ENCODE assay signal across 9 cellular contexts in the genomic region with DNA sequence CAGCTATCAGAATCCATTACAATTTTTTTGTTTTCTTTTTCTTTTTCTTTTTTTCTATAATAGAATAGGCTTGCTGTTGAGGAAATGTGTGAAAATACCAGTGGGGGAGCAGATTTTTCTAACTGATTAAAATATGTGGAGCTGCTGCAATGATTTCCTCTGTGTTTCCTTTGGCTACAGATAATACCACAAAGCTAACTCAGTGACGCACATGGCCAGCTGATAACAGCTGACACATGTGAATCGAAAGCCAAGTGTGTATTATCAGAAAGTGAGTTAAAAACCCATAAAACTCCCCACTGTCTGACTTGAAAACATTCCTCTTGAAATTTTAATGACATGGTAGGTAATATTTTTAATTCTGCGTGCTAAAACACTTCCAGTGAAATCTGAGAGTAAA.
DNase-seq lines count a peak whose midpoint lies in the region; ATAC-seq and TF ChIP-seq lines count a peak whose summit lies in the region.
"Had no signal": no experiment of that assay in that cellular context is flagged by ENCODE, and none has a peak within 500 bp of the region (broad histone marks: within the 10 kb centered on the region; RNA-seq: fewer than 3 reads in every experiment).

No MANE protein-coding gene starts in this region.

- H3K36me3 ChIP-seq in adrenal gland (replicated peaks in 1 of 2) (no peaks in the 10 kb centered on the region), endodermal cell (ENCODE audit: control insufficient read depth, insufficient read depth, low read length) (no peaks in the 10 kb centered on the region)
- no peaks in the 10 kb centered on the region for H3K36me3 ChIP-seq in naive thymus-derived CD4-positive, alpha-beta T cell (ENCODE audit: control insufficient read depth in 2 of 3, insufficient read depth in 3 of 3, low read length in 3 of 3)

- peak overlapping the region in 4 of 9 donors; percentile 16 to 90 (median 18) for H3K27ac Mint-ChIP-seq in naive thymus-derived CD4-positive, alpha-beta T cell
- no peak overlapping the region for H3K27ac Mint-ChIP-seq in endodermal cell
- H3K27ac Mint-ChIP-seq in endothelial cell (ENCODE audit: unreplicated experiment) = no peak overlapping the region
- H3K27ac Mint-ChIP-seq: B cell had no signal

- peaks cover 0 to 77% (median 7%) of the 10 kb centered on the region in 7 donors for H3K4me1 Mint-ChIP-seq in naive thymus-derived CD4-positive, alpha-beta T cell
- no peaks in the 10 kb centered on the region for H3K4me1 Mint-ChIP-seq in endodermal cell
- peaks cover 8% of the 10 kb centered on the region for H3K4me1 Mint-ChIP-seq in endothelial cell (ENCODE audit: unreplicated experiment)

- H3K9ac ChIP-seq in endodermal cell (ENCODE audit: extremely low read depth, low read length, poor library complexity, severe bottlenecking) = no peak overlapping the region

- H3K27ac ChIP-seq in adrenal gland = no peak overlapping the region
- no peak overlapping the region for H3K27ac ChIP-seq in naive thymus-derived CD4-positive, alpha-beta T cell (ENCODE audit: low read depth, low read length)
- no peak overlapping the region for H3K27ac ChIP-seq in endodermal cell (ENCODE audit: low read depth, low read length)

- whole genome bisulfite sequencing in adrenal gland, 4 donors = 4 to 21% (median 7%) methylated on average over 3 of the region's 3 CpGs
- WGBS in endodermal cell (ENCODE audit: insufficient coverage in 1 of 2, insufficient read length in 1 of 2), 2 experiments = 86 to 92% methylated on average over 1 to 3 of the region's 3 CpGs

- no peak for TF ChIP-seq POLR2A in adrenal gland (IDR thresholded peaks at IDR 0.05)

- H3K36me3 Mint-ChIP-seq in naive thymus-derived CD4-positive, alpha-beta T cell = peaks cover 0 to 47% (median 0%) of the 10 kb centered on the region in 5 donors
- H3K36me3 Mint-ChIP-seq in endodermal cell (ENCODE audit: low read depth) (no peaks in the 10 kb centered on the region), endothelial cell (ENCODE audit: low read depth, unreplicated experiment) (no peaks in the 10 kb centered on the region)

- TF ChIP-seq CTCF in adrenal gland (IDR thresholded peaks at IDR 0.05) = no peak
- no peak for TF ChIP-seq CTCF in endodermal cell (conservative IDR thresholded peaks at IDR 0.05)
- no peak for TF ChIP-seq CTCF in endothelial cell (IDR thresholded peaks at IDR 0.05; ENCODE audit: unreplicated experiment)

- H3K4me3 ChIP-seq in adrenal gland = no peak overlapping the region
- no peak overlapping the region for H3K4me3 ChIP-seq in naive thymus-derived CD4-positive, alpha-beta T cell (ENCODE audit: low read length)
- no peak overlapping the region for H3K4me3 ChIP-seq in endodermal cell (ENCODE audit: low read length)

- peak overlapping the region in 3 of 10 donors; percentile 5 to 57 (median 13) for H3K4me3 Mint-ChIP-seq in naive thymus-derived CD4-positive, alpha-beta T cell
- H3K4me3 Mint-ChIP-seq in endodermal cell (no peak overlapping the region), endothelial cell (ENCODE audit: unreplicated experiment) (no peak overlapping the region)
- H3K4me3 Mint-ChIP-seq: B cell had no signal

- H3K4me1 ChIP-seq in adrenal gland (replicated peaks in 1 of 2) (peaks cover 0 to 11% of the 10 kb centered on the region in 2 donors), endodermal cell (ENCODE audit: control insufficient read depth, insufficient read depth, low read length) (peaks cover 3% of the 10 kb centered on the region)
- H3K4me1 ChIP-seq in naive thymus-derived CD4-positive, alpha-beta T cell (ENCODE audit: control insufficient read depth in 2 of 2, insufficient read depth in 2 of 2, low read length in 2 of 2) = peaks cover 0 to 9% of the 10 kb centered on the region in 2 donors

- no peaks in the 10 kb centered on the region for H3K27me3 ChIP-seq in adrenal gland
- H3K27me3 ChIP-seq in naive thymus-derived CD4-positive, alpha-beta T cell (ENCODE audit: control insufficient read depth in 2 of 2, insufficient read depth in 2 of 2, low read length in 2 of 2) = no peaks in the 10 kb centered on the region
- H3K27me3 ChIP-seq in endodermal cell (ENCODE audit: control insufficient read depth, insufficient read depth, low read length, poor library complexity, severe bottlenecking) = no peaks in the 10 kb centered on the region

- CTCF ChIA-PET in naive thymus-derived CD4-positive, alpha-beta T cell (lab: Charles Lee) = interaction anchor here (0.6 kb wide), 1 partner anchor 61 kb away, joined by 3 read pairs; no protein-coding TSS in a partner anchor

- H3K9me3 ChIP-seq in adrenal gland (replicated peaks in 1 of 3) (no peaks in the 10 kb centered on the region), endodermal cell (ENCODE audit: control insufficient read depth, low read length) (no peaks in the 10 kb centered on the region)
- H3K9me3 ChIP-seq in naive thymus-derived CD4-positive, alpha-beta T cell (ENCODE audit: control insufficient read depth in 2 of 3, low read length in 3 of 3) = no peaks in the 10 kb centered on the region

- DNase-seq in activated CD4-positive, alpha-beta T cell treated with anti-CD3 and anti-CD28 coated beads for 48 hours = peak; percentile 54
- DNase-seq in activated CD4-positive, alpha-beta T cell treated with anti-CD3 and anti-CD28 coated beads for 1 hour = no peak
- DNase-seq in adrenal gland (peak; percentile 33 to 84 (median 59)), endodermal cell (no peak), endothelial cell (ENCODE audit: low spot score) (no peak)
- DNase-seq in naive thymus-derived CD4-positive, alpha-beta T cell = peak in 8 of 9 donors; percentile 27 to 63 (median 44)

- POLR2A ChIA-PET in naive thymus-derived CD4-positive, alpha-beta T cell (lab: Charles Lee) = no interaction called here

- intact Hi-C loops in adrenal gland (cut with DNase I) = no loop called here
- intact Hi-C loops in naive thymus-derived CD4-positive, alpha-beta T cell (cut with micrococcal nuclease) = loop anchor here in 1 of 2 donors (1.0 to 5.0 kb wide), 5 partner anchors 19 to 719 kb away; a partner anchor contains a TSS

- H3K9me3 Mint-ChIP-seq in naive thymus-derived CD4-positive, alpha-beta T cell = peaks cover 0 to 27% (median 0%) of the 10 kb centered on the region in 11 donors
- H3K9me3 Mint-ChIP-seq in endodermal cell = no peaks in the 10 kb centered on the region
- H3K9me3 Mint-ChIP-seq in endothelial cell (ENCODE audit: unreplicated experiment) = no peaks in the 10 kb centered on the region

- peak; percentile 72 for ATAC-seq in HG03432 (IDR thresholded peaks at IDR 0.05; ENCODE audit: unreplicated experiment)
- peak; percentile 85 for ATAC-seq in naive thymus-derived CD4-positive, alpha-beta T cell
- no peak for ATAC-seq in GM19395 (IDR thresholded peaks at IDR 0.05; ENCODE audit: unreplicated experiment)

- no peaks in the 10 kb centered on the region for H3K27me3 Mint-ChIP-seq in naive thymus-derived CD4-positive, alpha-beta T cell
- H3K27me3 Mint-ChIP-seq in endodermal cell (ENCODE audit: insufficient read depth) = no peaks in the 10 kb centered on the region
- H3K27me3 Mint-ChIP-seq in endothelial cell (ENCODE audit: unreplicated experiment) = peaks cover 2% of the 10 kb centered on the region
- H3K27me3 Mint-ChIP-seq: B cell had no signal

Comparison
In these comparisons a context has a peak if more than half of its experiments do, and no peak if none do; other contexts are left out.
1. DNase-seq: peak in activated CD4-positive, alpha-beta T cell treated with anti-CD3 and anti-CD28 coated beads for 48 hours (single experiment), adrenal gland (7 of 7) and naive thymus-derived CD4-positive, alpha-beta T cell (8 of 9); none in activated CD4-positive, alpha-beta T cell treated with anti-CD3 and anti-CD28 coated beads for 1 hour (single experiment), endodermal cell (single experiment) and endothelial cell (single experiment).